ENCODE assay signal across 8 cellular contexts in genomic region chr16:66483689-66484452, GRCh38. TPM values are rescaled to one million over a fixed set of nuclear protein-coding genes. Genes with fewer than 3 reads are reported as not detected.
DNase-seq lines count a peak whose midpoint lies in the region; ATAC-seq and TF ChIP-seq lines count a peak whose summit lies in the region.

No MANE protein-coding gene starts in this region.

- TF ChIP-seq CTCF in progenitor cell of endocrine pancreas (IDR thresholded peaks at IDR 0.05; ENCODE audit: unreplicated experiment), result peak; percentile 96
- TF ChIP-seq CTCF in uterus (IDR thresholded peaks at IDR 0.05), result peak; percentile 89 to 93 (median 90)

- peak; percentile 72 for DNase-seq in Caki2 (ENCODE audit: low read depth)
- peak; percentile 71 for DNase-seq in LoVo (ENCODE audit: low spot score)
- DNase-seq in SKM-1 (lab: John Stamatoyannopoulos, UW; ENCODE audit: unreplicated experiment), result peak; percentile 74
- peak; percentile 84 for DNase-seq in activated naive CD4-positive, alpha-beta T cell treated with anti-CD3 and anti-CD28 coated beads, Interleukin-2, amount 10 ng/mL, durations not matched to agents 7 days and 5 days
- peak; percentile 59 to 91 (median 80) for DNase-seq in head of caudate nucleus
- peak; percentile 72 for DNase-seq in progenitor cell of endocrine pancreas (ENCODE audit: low spot score, unreplicated experiment)
- DNase-seq in uterus, result peak; percentile 66 to 70

- TF ChIP-seq POLR2A in uterus (IDR thresholded peaks at IDR 0.05), result no peak

- no peaks in the 10 kb centered on the region for H3K9me3 Mint-ChIP-seq in activated naive CD4-positive, alpha-beta T cell treated with anti-CD3 and anti-CD28 coated beads, Interleukin-2, amount 10 ng/mL, durations not matched to agents 7 days and 5 days
- no peaks in the 10 kb centered on the region for H3K9me3 Mint-ChIP-seq in progenitor cell of endocrine pancreas (ENCODE audit: low read depth)

- H3K27ac Mint-ChIP-seq in activated naive CD4-positive, alpha-beta T cell treated with anti-CD3 and anti-CD28 coated beads, Interleukin-2, amount 10 ng/mL, durations not matched to agents 7 days and 5 days, result no peak overlapping the region
- H3K27ac Mint-ChIP-seq in progenitor cell of endocrine pancreas, result peak overlapping the region; percentile 19

- H3K27me3 Mint-ChIP-seq in activated naive CD4-positive, alpha-beta T cell treated with anti-CD3 and anti-CD28 coated beads, Interleukin-2, amount 10 ng/mL, durations not matched to agents 7 days and 5 days, result peaks cover 21% of the 10 kb centered on the region
- peaks cover 7% of the 10 kb centered on the region for H3K27me3 Mint-ChIP-seq in progenitor cell of endocrine pancreas

- no peak overlapping the region for H3K27ac ChIP-seq in uterus

- ATAC-seq in GM21367 (IDR thresholded peaks at IDR 0.05; ENCODE audit: unreplicated experiment), result peak; percentile 56

- CTCF ChIA-PET in activated naive CD4-positive, alpha-beta T cell treated with anti-CD3 and anti-CD28 coated beads, Interleukin-2, amount 10 ng/mL, durations not matched to agents 7 days and 5 days (lab: Charles Lee), result interaction anchor here (0.9 to 5.1 kb wide), 13 partner anchors 10 to 167 kb away, joined by 3 to 61 read pairs (median 4); no protein-coding TSS in a partner anchor

- no peaks in the 10 kb centered on the region for H3K36me3 ChIP-seq in uterus

- H3K4me1 ChIP-seq in uterus, result peaks cover 0 to 9% of the 10 kb centered on the region in 2 donors

- H3K4me3 ChIP-seq in uterus, result no peak overlapping the region

- no peaks in the 10 kb centered on the region for H3K27me3 ChIP-seq in uterus

- intact Hi-C loops in head of caudate nucleus (cut with DNase I), result loop anchor here (2.0 kb wide), 1 partner anchor 77 kb away; no protein-coding TSS in a partner anchor
- intact Hi-C loops in uterus (cut with DNase I; ENCODE audit: low total_unique reads), result loop anchor here (5.0 kb wide), 1 partner anchor 77 kb away; no protein-coding TSS in a partner anchor

- no peaks in the 10 kb centered on the region for H3K36me3 Mint-ChIP-seq in activated naive CD4-positive, alpha-beta T cell treated with anti-CD3 and anti-CD28 coated beads, Interleukin-2, amount 10 ng/mL, durations not matched to agents 7 days and 5 days
- no peaks in the 10 kb centered on the region for H3K36me3 Mint-ChIP-seq in progenitor cell of endocrine pancreas (ENCODE audit: insufficient read depth)

- no peaks in the 10 kb centered on the region for H3K9me3 ChIP-seq in uterus

- in situ Hi-C loops in Caki2 (cut with HindIII; ENCODE audit: low pct_unique_long_range_greater_than_20kb, low sequenced_read_pairs), result no loop called here

- no peak overlapping the region for H3K4me3 Mint-ChIP-seq in activated naive CD4-positive, alpha-beta T cell treated with anti-CD3 and anti-CD28 coated beads, Interleukin-2, amount 10 ng/mL, durations not matched to agents 7 days and 5 days
- no peak overlapping the region for H3K4me3 Mint-ChIP-seq in progenitor cell of endocrine pancreas (ENCODE audit: low read depth)

- H3K4me1 Mint-ChIP-seq in activated naive CD4-positive, alpha-beta T cell treated with anti-CD3 and anti-CD28 coated beads, Interleukin-2, amount 10 ng/mL, durations not matched to agents 7 days and 5 days, result peaks cover 24% of the 10 kb centered on the region
- peaks cover 4% of the 10 kb centered on the region for H3K4me1 Mint-ChIP-seq in progenitor cell of endocrine pancreas (ENCODE audit: low read depth)

RNA-seq across cellular contexts. Expression of gene BEAN1, which starts 56.8 kb away (rescaled TPM):
- total RNA-seq in Caki2 (2014; rRNA removed; shearing (Covaris generic); ENCODE audit: low replicate concordance), result 1.9 and 3.8 TPM in 2 replicates
- total RNA-seq in progenitor cell of endocrine pancreas (0.36 TPM in 1 of 2 replicates, not detected in the other), uterus (1 to 10 TPM in 1 of 4 donors, under 1 TPM in 1, not detected in 2; 0.52 to 3.9 TPM)
